1 cellular context compared by ENCODE assay signal in the genomic region with DNA sequence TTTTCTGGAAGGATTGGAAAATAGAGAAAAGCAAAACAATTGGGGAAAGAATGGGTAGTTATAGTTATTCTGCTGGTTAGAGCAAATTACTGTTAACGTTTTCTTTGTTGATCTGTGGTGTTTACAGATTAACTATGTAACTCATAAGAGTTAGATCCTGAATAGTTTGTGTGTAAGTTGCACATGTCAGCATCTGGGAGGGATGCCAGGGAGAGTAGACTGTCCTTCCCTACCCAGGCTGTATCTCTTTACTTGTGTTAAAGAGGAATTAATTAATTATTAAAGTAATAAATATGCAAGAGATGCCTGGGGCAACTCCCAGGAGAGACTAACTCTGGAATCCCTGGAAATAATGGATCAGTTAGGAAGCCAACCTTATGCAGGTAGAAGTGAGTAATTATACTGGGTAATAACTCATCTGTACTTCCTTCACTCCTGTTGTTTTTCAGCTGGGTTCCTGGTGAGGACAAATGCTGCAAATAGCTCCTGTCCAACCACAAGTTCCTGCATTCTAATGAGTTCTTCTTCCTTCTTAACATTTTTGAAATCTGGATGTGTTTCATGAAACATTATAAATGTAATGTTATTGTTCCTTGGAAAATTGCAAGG.
TF ChIP-seq lines count a peak whose summit lies in the region.

No MANE protein-coding gene starts in this region.

TF ChIP-seq in endothelial cell of umbilical vein, 7 proteins besides CTCF, POLR2A, EP300 and RAD21 (continued from another document):
- TF ChIP-seq JUN (IDR thresholded peaks at IDR 0.05; ENCODE audit: borderline replicate concordance, insufficient read depth, insufficient read length, low read depth) (no peak), MYC (IDR thresholded peaks at IDR 0.05; ENCODE audit: low read depth, low read length) (no peak), FOS (IDR thresholded peaks at IDR 0.05; ENCODE audit: borderline replicate concordance, insufficient read depth, low read length) (no peak), POLR2AphosphoS5 (IDR thresholded peaks at IDR 0.05; ENCODE audit: insufficient read depth, low read depth, low read length) (no peak)
